In genomic region chr13:74825170-74825948, GRCh38 we compare ENCODE assay signal across 12 cellular contexts.
DNase-seq lines count a peak whose midpoint lies in the region; ATAC-seq, FAIRE-seq and TF ChIP-seq lines count a peak whose summit lies in the region.
"Had no signal": no experiment of that assay in that cellular context is flagged by ENCODE, and none has a peak within 500 bp of the region (broad histone marks: within the 10 kb centered on the region; RNA-seq: fewer than 3 reads in every experiment).

No MANE protein-coding gene starts in this region.

- H3K79me2 ChIP-seq in ACC112 (ENCODE audit: control insufficient read depth, insufficient read depth, low read length, unreplicated experiment) = no peaks in the 10 kb centered on the region

- H3K27ac ChIP-seq in ACC112 (ENCODE audit: low read depth, low read length) (peak overlapping the region; percentile 76), kidney (ENCODE audit: low read depth in 2 of 2, low read length in 2 of 2) (no peak overlapping the region)

- no peaks in the 10 kb centered on the region for H3K9me3 Mint-ChIP-seq in chondrocyte (ENCODE audit: low read depth)
- H3K9me3 Mint-ChIP-seq: stimulated activated naive CD8-positive, alpha-beta T cell treated with anti-CD3 and anti-CD28 coated beads, Interleukin-15, Interleukin-2, amounts not matched to agents 100 ng/mL and 50 ng/mL, for 24 hours had no signal

- no peak overlapping the region for H3K4me3 Mint-ChIP-seq in chondrocyte (ENCODE audit: unreplicated experiment)
- H3K4me3 Mint-ChIP-seq: CD4-positive, CD25-positive, alpha-beta regulatory T cell; stimulated activated naive CD8-positive, alpha-beta T cell treated with anti-CD3 and anti-CD28 coated beads, Interleukin-15, Interleukin-2, amounts not matched to agents 100 ng/mL and 50 ng/mL, for 24 hours had no signal

- H3K36me3 Mint-ChIP-seq in chondrocyte (ENCODE audit: low read depth) = peaks cover 1% of the 10 kb centered on the region
- H3K36me3 Mint-ChIP-seq: CD4-positive, CD25-positive, alpha-beta regulatory T cell had no signal

- peaks cover 11% of the 10 kb centered on the region for H3K4me1 Mint-ChIP-seq in chondrocyte (ENCODE audit: low read depth)
- H3K4me1 Mint-ChIP-seq: CD4-positive, CD25-positive, alpha-beta regulatory T cell had no signal

- no peaks in the 10 kb centered on the region for H3K9me3 ChIP-seq in kidney (ENCODE audit: control insufficient read depth in 1 of 2, low read length in 2 of 2)

- ATAC-seq in GM18520 (IDR thresholded peaks at IDR 0.05; ENCODE audit: unreplicated experiment) (no peak), GM19452 (IDR thresholded peaks at IDR 0.05; ENCODE audit: unreplicated experiment) (no peak)

- H2AFZ ChIP-seq in ACC112 (ENCODE audit: low read length, unreplicated experiment) = no peak overlapping the region

- no peaks in the 10 kb centered on the region for H3K27me3 Mint-ChIP-seq in chondrocyte (ENCODE audit: low read depth)
- H3K27me3 Mint-ChIP-seq: CD4-positive, CD25-positive, alpha-beta regulatory T cell; stimulated activated naive CD8-positive, alpha-beta T cell treated with anti-CD3 and anti-CD28 coated beads, Interleukin-15, Interleukin-2, amounts not matched to agents 100 ng/mL and 50 ng/mL, for 24 hours had no signal

- no peak for TF ChIP-seq CTCF in chondrocyte (IDR thresholded peaks at IDR 0.05)
- TF ChIP-seq CTCF in kidney (IDR thresholded peaks at IDR 0.05; ENCODE audit: borderline replicate concordance, extremely low read depth, insufficient read depth) = no peak

- H3K4me3 ChIP-seq in ACC112 (ENCODE audit: low read depth, low read length) (0 out of 2 replicates have a peak overlapping the region, but pooled peaks have one; percentile 3), kidney (ENCODE audit: low read length in 2 of 2) (no peak overlapping the region)

- H3K4me1 ChIP-seq in ACC112 (ENCODE audit: control insufficient read depth, insufficient read depth, low read length, unreplicated experiment) = peaks cover 14% of the 10 kb centered on the region
- H3K4me1 ChIP-seq in kidney (ENCODE audit: control insufficient read depth in 1 of 2, insufficient read depth in 1 of 2, low read depth in 1 of 2, low read length in 2 of 2) = no peaks in the 10 kb centered on the region

- intact Hi-C loops in kidney (cut with DNase I) = no loop called here

- DNase-seq in HPDE6-E6E7 (ENCODE audit: extremely low spot score) (peak; percentile 58), chondrocyte (ENCODE audit: low spot score) (no peak), kidney (no peak), NCI-H82 (lab: John Stamatoyannopoulos, UW) (no peak), NCI-H2171 (lab: John Stamatoyannopoulos, UW) (no peak)
- DNase-seq: activated CD4-positive, alpha-beta T cell treated with anti-CD3 and anti-CD28 coated beads, Interleukin-2, amount 50 U/mL, for 4 hours; CD4-positive, CD25-positive, alpha-beta regulatory T cell; head of caudate nucleus had no signal

- H3K27ac Mint-ChIP-seq in chondrocyte (ENCODE audit: unreplicated experiment) = peak overlapping the region; percentile 71
- H3K27ac Mint-ChIP-seq: CD4-positive, CD25-positive, alpha-beta regulatory T cell; stimulated activated naive CD8-positive, alpha-beta T cell treated with anti-CD3 and anti-CD28 coated beads, Interleukin-15, Interleukin-2, amounts not matched to agents 100 ng/mL and 50 ng/mL, for 24 hours had no signal

- no peak overlapping the region for H3K9ac ChIP-seq in kidney (ENCODE audit: low read length in 2 of 2)

- peak; percentile 32 for FAIRE-seq in kidney (lab: Jason Lieb, UNC)

- no peaks in the 10 kb centered on the region for H3K27me3 ChIP-seq in ACC112 (ENCODE audit: insufficient read depth, low read length)

- H3K36me3 ChIP-seq in ACC112 (ENCODE audit: insufficient read depth, low read length) (no peaks in the 10 kb centered on the region), kidney (ENCODE audit: control insufficient read depth in 1 of 2, insufficient read depth in 2 of 2, low read length in 2 of 2) (no peaks in the 10 kb centered on the region)
